ENCODE assay signal across 25 cellular contexts in genomic region chr9:76112151-76112550, GRCh38.
"Had no signal": no experiment of that assay in that cellular context is flagged by ENCODE, and none has a peak within 500 bp of the region (broad histone marks: within the 10 kb centered on the region; RNA-seq: fewer than 3 reads in every experiment).

No MANE protein-coding gene starts in this region.

- H3K27ac ChIP-seq: esophagus squamous epithelium, heart right ventricle, lower lobe of right lung, ovary, psoas muscle, sigmoid colon, stomach, tibial artery had no signal

- H3K9me3 Mint-ChIP-seq: effector memory CD8-positive, alpha-beta T cell; naive thymus-derived CD8-positive, alpha-beta T cell; nephron progenitor cell; stimulated activated effector memory CD8-positive, alpha-beta T cell treated with anti-CD3 and anti-CD28 coated beads, Interleukin-12 subunit alpha, Interleukin-12 subunit beta, amount 100 ng/mL, for 72 hours; type B pancreatic cell had no signal

- H3K9me3 ChIP-seq: esophagus squamous epithelium, heart right ventricle, lower lobe of right lung, ovary, psoas muscle, sigmoid colon, stomach, tibial artery had no signal

- H3K4me1 Mint-ChIP-seq: stimulated activated effector memory CD8-positive, alpha-beta T cell treated with anti-CD3 and anti-CD28 coated beads, Interleukin-12 subunit alpha, Interleukin-12 subunit beta, amount 100 ng/mL, for 72 hours had no signal

- H3K4me3 Mint-ChIP-seq: effector memory CD8-positive, alpha-beta T cell; naive thymus-derived CD8-positive, alpha-beta T cell; nephron progenitor cell; stimulated activated effector memory CD8-positive, alpha-beta T cell treated with anti-CD3 and anti-CD28 coated beads, Interleukin-12 subunit alpha, Interleukin-12 subunit beta, amount 100 ng/mL, for 72 hours; type B pancreatic cell had no signal

- H3K4me3 ChIP-seq: esophagus squamous epithelium, heart right ventricle, lower lobe of right lung, ovary, psoas muscle, sigmoid colon, stomach, tibial artery had no signal

- H3K36me3 ChIP-seq: lower lobe of right lung, ovary, sigmoid colon had no signal

- H3K27me3 Mint-ChIP-seq: effector memory CD8-positive, alpha-beta T cell; naive thymus-derived CD8-positive, alpha-beta T cell; type B pancreatic cell had no signal

- DNase-seq: cortex of kidney; effector memory CD8-positive, alpha-beta T cell; erythroblast; esophagus squamous epithelium; foreskin melanocyte; glutamatergic neuron; heart right ventricle; hippocampal formation; left ventricle myocardium superior; lower lobe of right lung; naive thymus-derived CD8-positive, alpha-beta T cell; nephron progenitor cell; occipital lobe; ovary; posterior cingulate gyrus; psoas muscle; right cardiac atrium; sigmoid colon; stimulated activated CD4-positive, alpha-beta T cell treated with anti-CD3 and anti-CD28 coated beads, Interleukin-2, amount 100 ng/mL, for 24 hours; stimulated activated CD4-positive, alpha-beta T cell treated with anti-CD3 and anti-CD28 coated beads, Interleukin-4, amount 100 ng/mL, for 24 hours; stimulated activated naive CD4-positive, alpha-beta T cell treated with Interleukin-2 at 50 U/mL for 16 hours; stomach; tibial artery had no signal

- H3K36me3 Mint-ChIP-seq: stimulated activated effector memory CD8-positive, alpha-beta T cell treated with anti-CD3 and anti-CD28 coated beads, Interleukin-12 subunit alpha, Interleukin-12 subunit beta, amount 100 ng/mL, for 72 hours had no signal

- H3K27ac Mint-ChIP-seq: effector memory CD8-positive, alpha-beta T cell; nephron progenitor cell; stimulated activated effector memory CD8-positive, alpha-beta T cell treated with anti-CD3 and anti-CD28 coated beads, Interleukin-12 subunit alpha, Interleukin-12 subunit beta, amount 100 ng/mL, for 72 hours; type B pancreatic cell had no signal

- H3K27me3 ChIP-seq: esophagus squamous epithelium, heart right ventricle, ovary, sigmoid colon, stomach, tibial artery had no signal

- ATAC-seq: effector memory CD8-positive, alpha-beta T cell; heart right ventricle; left ventricle myocardium superior; lower lobe of right lung; naive thymus-derived CD8-positive, alpha-beta T cell; psoas muscle; right cardiac atrium; stimulated activated effector memory CD8-positive, alpha-beta T cell treated with anti-CD3 and anti-CD28 coated beads, Interleukin-12 subunit alpha, Interleukin-12 subunit beta, amount 100 ng/mL, for 72 hours had no signal
